Comparison of ENCODE assay signal across 12 cellular contexts in genomic region chr2:203758841-203759691, GRCh38. TPM values are rescaled to one million over a fixed set of nuclear protein-coding genes. Genes with fewer than 3 reads are reported as not detected.
DNase-seq lines count a peak whose midpoint lies in the region; ATAC-seq, FAIRE-seq and TF ChIP-seq lines count a peak whose summit lies in the region.
"Had no signal": no experiment of that assay in that cellular context is flagged by ENCODE, and none has a peak within 500 bp of the region (broad histone marks: within the 10 kb centered on the region; RNA-seq: fewer than 3 reads in every experiment).

No MANE protein-coding gene starts in this region.

- peak overlapping the region; percentile 37 for H3K9ac ChIP-seq in HCT116 (ENCODE audit: low read length)

- BruUV-seq in HCT116 (replicated peaks; lab: Mats Ljungman, UMichigan): no TSS peak

- DNase-seq in AG04450 (ENCODE audit: low read depth, low spot score) (peak; percentile 24), HCT116 (ENCODE audit: low read depth, low spot score) (no peak), amniotic epithelial cell (ENCODE audit: low read depth) (peak; percentile 89), kidney epithelial cell (ENCODE audit: low read depth) (peak; percentile 38), amygdala (lab: John Stamatoyannopoulos, UW) (no peak), GM19239 (ENCODE audit: insufficient read length, low spot score) (no peak)
- DNase-seq in stimulated activated CD8-positive, alpha-beta memory T cell treated with anti-CD3 and anti-CD28 coated beads, Interleukin-4, amount 100 ng/mL, for 48 hours: no peak
- DNase-seq: CD8-positive, alpha-beta memory T cell; NCI-H1092 treated with DMSO at 0.1 percent for 48 hours; occipital lobe had no signal

- ATAC-seq in HCT116 (peak; percentile 57), HG03039 (IDR thresholded peaks at IDR 0.05; ENCODE audit: unreplicated experiment) (no peak)

- no peak for TF ChIP-seq RAD21 in HCT116 (IDR thresholded peaks at IDR 0.05; ENCODE audit: low read depth)

- no peaks in the 10 kb centered on the region for H4K20me1 ChIP-seq in HCT116 (ENCODE audit: insufficient read depth)

- no peaks in the 10 kb centered on the region for H3K27me3 ChIP-seq in AG04450 (ENCODE audit: control insufficient read depth, insufficient read depth, low read length)
- no peaks in the 10 kb centered on the region for H3K27me3 ChIP-seq in HCT116 (ENCODE audit: insufficient read depth, low read length)
- H3K27me3 ChIP-seq in kidney epithelial cell (ENCODE audit: control insufficient read depth, insufficient read depth, low read length): no peaks in the 10 kb centered on the region

- RAD21 ChIA-PET in HCT116 (lab: Charles Lee; ENCODE audit: low non-redundant PET in 1 of 2, low total read pairs in 2 of 2, uncharacterized antibody in 2 of 2, unreplicated experiment in 2 of 2): no interaction called here

- CTCF ChIA-PET in AG04450 (lab: Charles Lee) (interaction anchor here (1.0 kb wide), 1 partner anchor 23 kb away, joined by 3 read pairs; no protein-coding TSS in a partner anchor), HCT116 (lab: Charles Lee) (no interaction called here)

- intact Hi-C loops in HCT116 (cut with micrococcal nuclease): no loop called here

- H3K27ac ChIP-seq in AG04450 (ENCODE audit: low read depth, low read length): peak overlapping the region; percentile 62
- H3K27ac ChIP-seq in HCT116 (ENCODE audit: low read depth, low read length): no peak overlapping the region
- H3K27ac ChIP-seq: VCaP had no signal

- H3K9me3 ChIP-seq in AG04450 (ENCODE audit: control insufficient read depth, insufficient read depth, low read length) (no peaks in the 10 kb centered on the region), HCT116 (ENCODE audit: control insufficient read depth in 1 of 2, insufficient read depth in 1 of 2, low read depth in 1 of 2, low read length in 2 of 2) (peaks cover 0 to 3% of the 10 kb centered on the region in 2 experiments; a peak in 2 of 4 replicates)

- TF ChIP-seq CTCF in AG04450 (IDR thresholded peaks at IDR 0.05; ENCODE audit: low read depth, low read length) (no peak), HCT116 (IDR thresholded peaks at IDR 0.05 in 2 of 3, conservative IDR thresholded peaks at IDR 0.05 in 1 of 3; ENCODE audit: borderline replicate concordance in 1 of 3, insufficient read depth in 1 of 3, low read depth in 2 of 3, low read length in 2 of 3) (no peak), kidney epithelial cell (IDR thresholded peaks at IDR 0.05; ENCODE audit: insufficient read depth, low read length, poor library complexity, severe bottlenecking) (no peak)

- H3K79me2 ChIP-seq in HCT116 (ENCODE audit: insufficient read depth, low read length): no peaks in the 10 kb centered on the region

- H3K4me2 ChIP-seq in HCT116 (ENCODE audit: low read length): peak overlapping the region; percentile 57

- H3K36me3 ChIP-seq in HCT116 (ENCODE audit: control insufficient read depth in 1 of 2, insufficient read depth in 2 of 2, low read length in 2 of 2) (no peaks in the 10 kb centered on the region), kidney epithelial cell (ENCODE audit: control insufficient read depth, insufficient read depth, low read length) (no peaks in the 10 kb centered on the region)

- TF ChIP-seq POLR2A in HCT116 (IDR thresholded peaks at IDR 0.05; ENCODE audit: borderline replicate concordance, extremely low read depth, insufficient read depth, insufficient read length): no peak

- FAIRE-seq in GM19239 (lab: Jason Lieb, UNC): no peak

- H3K4me3 ChIP-seq in AG04450 (ENCODE audit: low read depth, low read length) (no peak overlapping the region), HCT116 (replicated peaks in 1 of 2; ENCODE audit: low read depth in 1 of 2, low read length in 2 of 2) (no peak overlapping the region; a peak in 1 of 4 replicates), kidney epithelial cell (ENCODE audit: low read depth, low read length) (no peak overlapping the region)

- H3K9me2 ChIP-seq in HCT116 (ENCODE audit: insufficient read depth): no peaks in the 10 kb centered on the region

- POLR2A ChIA-PET in AG04450 (lab: Yijun Ruan, JAX) (interaction anchor here (1.0 kb wide), 1 partner anchor 25 kb away, joined by 3 read pairs; no protein-coding TSS in a partner anchor), HCT116 (lab: Charles Lee) (interaction anchor here (0.6 kb wide), 1 partner anchor 95 kb away, joined by 3 read pairs; no protein-coding TSS in a partner anchor)

- H3K4me1 ChIP-seq in HCT116 (ENCODE audit: control insufficient read depth in 1 of 2, insufficient read depth in 2 of 2, low read length in 2 of 2): peaks cover 0 to 19% of the 10 kb centered on the region in 2 experiments; a peak in 2 of 4 replicates

- H2AFZ ChIP-seq in HCT116 (ENCODE audit: low read depth, low read length, poor library complexity, severe bottlenecking): no peak overlapping the region

TF ChIP-seq in HCT116, 20 proteins besides CTCF, POLR2A, EP300 and RAD21:
- TF ChIP-seq CEBPB (IDR thresholded peaks at IDR 0.05; ENCODE audit: low read depth): peak; percentile 91
- TF ChIP-seq JUND (IDR thresholded peaks at IDR 0.05): no peak
- peak; percentile 35 for TF ChIP-seq CBX3 (IDR thresholded peaks at IDR 0.05; ENCODE audit: low read depth)
- TF ChIP-seq ZFX (IDR thresholded peaks at IDR 0.05): 0 out of 2 replicates have a peak, but pooled peaks have one; percentile 21

RNA-seq across cellular contexts. Expression of gene CD28, which starts 52.6 kb away (rescaled TPM):
- polyA plus RNA-seq in AG04450 (2011; rRNA removed): not detected in 2 replicates
- polyA minus RNA-seq in AG04450 (2011; rRNA and poly(A)+ RNA removed): not detected in 2 replicates
- total RNA-seq in HCT116 (2021; ENCODE audit: unreplicated experiment) (0.37 TPM), kidney epithelial cell (not detected in 2 replicates)
- polyA plus RNA-seq in HCT116 (2012): not detected in 2 replicates

Comparison
In these comparisons a context has a peak if more than half of its experiments do, and no peak if none do; other contexts are left out.
1. DNase-seq: peak in AG04450 (single experiment), amniotic epithelial cell (single experiment) and kidney epithelial cell (single experiment); none in HCT116 (single experiment), amygdala (0 of 56), stimulated activated CD8-positive, alpha-beta memory T cell treated with anti-CD3 and anti-CD28 coated beads, Interleukin-4, amount 100 ng/mL, for 48 hours (single experiment) and GM19239 (single experiment).